ENCODE assay signal across 1 cellular context in the genomic region with DNA sequence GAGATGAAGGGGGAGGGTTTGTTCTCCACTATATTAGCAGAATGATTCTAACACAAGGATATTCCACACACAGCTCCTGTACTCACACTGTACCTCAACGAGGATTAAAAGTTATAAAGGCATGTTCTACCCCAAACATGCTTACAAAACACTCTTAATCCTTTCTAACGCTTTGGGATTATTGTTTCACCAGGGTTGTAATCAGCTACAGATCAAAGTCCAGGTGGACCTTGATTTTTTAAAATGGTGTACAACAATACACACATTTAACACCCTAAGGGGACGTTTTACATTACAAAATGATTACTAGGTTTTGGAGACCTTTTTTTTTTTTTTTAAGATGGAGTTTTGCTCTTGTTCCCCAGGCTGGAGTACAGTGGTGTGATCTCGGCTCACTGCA.
TF ChIP-seq lines count a peak whose summit lies in the region.

No MANE protein-coding gene starts in this region.

TF ChIP-seq in HepG2, 621 proteins besides CTCF, POLR2A, EP300 and RAD21:
- no peak for TF ChIP-seq SOX13 (IDR thresholded peaks at IDR 0.05)
- TF ChIP-seq SOX13 (CRISPR knock-in tag; conservative IDR thresholded peaks at IDR 0.05 in 1 of 2, IDR thresholded peaks at IDR 0.05 in 1 of 2): peak in 1 of 2 experiments; percentile 42; a peak in 1 of 4 replicates
- 0 out of 2 replicates have a peak, but pooled peaks have one; percentile 29 for TF ChIP-seq PAXIP1 (CRISPR knock-in tag; conservative IDR thresholded peaks at IDR 0.05)
- no peak for TF ChIP-seq SOX6 (IDR thresholded peaks at IDR 0.05)
- TF ChIP-seq SOX6 (CRISPR knock-in tag; IDR thresholded peaks at IDR 0.05): peak; percentile 36; the same call in 1 of the 2 replicates
- TF ChIP-seq HNF4A (CRISPR knock-in tag; IDR thresholded peaks at IDR 0.05): peak; percentile 56
- no peak for TF ChIP-seq SMARCC2 (IDR thresholded peaks at IDR 0.05)
- no peak for TF ChIP-seq TEAD2 (CRISPR knock-in tag; IDR thresholded peaks at IDR 0.05)
- peak; percentile 48; the same call in 1 of the 2 replicates for TF ChIP-seq NCOR1 (IDR thresholded peaks at IDR 0.05; ENCODE audit: borderline replicate concordance, low read length)
